ENCODE assay signal across 37 cellular contexts in the genomic region with DNA sequence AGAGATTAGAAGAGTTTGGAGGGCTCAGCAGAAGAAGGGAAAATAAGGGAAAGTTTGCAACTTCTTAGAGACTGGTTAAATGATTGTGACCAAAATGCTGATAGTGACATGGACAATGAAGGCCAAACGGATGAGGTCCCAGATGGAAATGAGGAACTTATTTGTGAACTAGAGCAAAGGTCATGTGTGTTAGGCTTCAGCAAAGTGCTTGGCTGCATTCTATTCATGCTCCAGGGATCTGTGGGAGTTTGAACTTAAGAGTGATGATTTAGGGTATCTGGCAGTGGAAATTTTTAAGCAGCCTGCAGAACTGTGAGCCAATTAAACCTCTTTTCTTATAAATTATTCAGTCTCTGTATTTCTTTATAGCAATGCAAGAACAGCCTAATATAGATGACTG.
"Had no signal": no experiment of that assay in that cellular context is flagged by ENCODE, and none has a peak within 500 bp of the region (broad histone marks: within the 10 kb centered on the region; RNA-seq: fewer than 3 reads in every experiment).

No MANE protein-coding gene starts in this region.

- H3K4me1 ChIP-seq: SJCRH30 had no signal

- H3K4me1 Mint-ChIP-seq: activated B cell treated with CpG ODN at 0.5 μM for 24 hours; activated CD8-positive, alpha-beta memory T cell treated with anti-CD3 and anti-CD28 coated beads, Interleukin-2, amount 10 ng/mL, durations not matched to agents 7 days and 5 days; activated naive CD4-positive, alpha-beta T cell treated with anti-CD3 and anti-CD28 coated beads, Interleukin-2, amount 10 ng/mL, durations not matched to agents 7 days and 5 days; activated naive CD8-positive, alpha-beta T cell treated with anti-CD3 and anti-CD28 coated beads, Interleukin-2, amount 50 U/mL, for 24 hours; central memory CD8-positive, alpha-beta T cell had no signal

- H3K27ac Mint-ChIP-seq: activated B cell treated with CpG ODN at 0.5 μM for 24 hours; activated CD4-positive, alpha-beta memory T cell treated with anti-CD3 and anti-CD28 coated beads for 36 hours; activated CD8-positive, alpha-beta memory T cell treated with anti-CD3 and anti-CD28 coated beads, Interleukin-2, amount 10 ng/mL, durations not matched to agents 7 days and 5 days; activated naive CD4-positive, alpha-beta T cell treated with anti-CD3 and anti-CD28 coated beads, Interleukin-2, amount 10 ng/mL, durations not matched to agents 7 days and 5 days; activated naive CD8-positive, alpha-beta T cell; activated naive CD8-positive, alpha-beta T cell treated with anti-CD3 and anti-CD28 coated beads, Interleukin-2, amount 50 U/mL, for 24 hours had no signal

- H3K27ac ChIP-seq: brain microvascular endothelial cell, PC-9, RWPE1, SJCRH30, SK-N-MC, VCaP had no signal

- H3K36me3 Mint-ChIP-seq: activated CD8-positive, alpha-beta memory T cell treated with anti-CD3 and anti-CD28 coated beads, Interleukin-2, amount 10 ng/mL, durations not matched to agents 7 days and 5 days; activated naive CD4-positive, alpha-beta T cell treated with anti-CD3 and anti-CD28 coated beads, Interleukin-2, amount 10 ng/mL, durations not matched to agents 7 days and 5 days; activated naive CD8-positive, alpha-beta T cell had no signal

- H2AFZ ChIP-seq: PC-9 had no signal

- H3K4me3 Mint-ChIP-seq: activated B cell treated with CpG ODN at 0.5 μM for 24 hours; activated CD4-positive, alpha-beta memory T cell treated with anti-CD3 and anti-CD28 coated beads for 36 hours; activated CD8-positive, alpha-beta memory T cell treated with anti-CD3 and anti-CD28 coated beads, Interleukin-2, amount 10 ng/mL, durations not matched to agents 7 days and 5 days; activated naive CD4-positive, alpha-beta T cell treated with anti-CD3 and anti-CD28 coated beads, Interleukin-2, amount 10 ng/mL, durations not matched to agents 7 days and 5 days; activated naive CD8-positive, alpha-beta T cell; activated naive CD8-positive, alpha-beta T cell treated with anti-CD3 and anti-CD28 coated beads, Interleukin-2, amount 50 U/mL, for 24 hours; central memory CD8-positive, alpha-beta T cell had no signal

- ATAC-seq: activated CD8-positive, alpha-beta memory T cell treated with anti-CD3 and anti-CD28 coated beads, Interleukin-2, amount 10 ng/mL, durations not matched to agents 7 days and 5 days; activated naive CD8-positive, alpha-beta T cell treated with anti-CD3 and anti-CD28 coated beads, Interleukin-2, amount 50 U/mL, for 24 hours had no signal

- H3K9me3 ChIP-seq: MG63 had no signal

- H3K9me3 Mint-ChIP-seq: activated naive CD4-positive, alpha-beta T cell treated with anti-CD3 and anti-CD28 coated beads, Interleukin-2, amount 10 ng/mL, durations not matched to agents 7 days and 5 days; central memory CD8-positive, alpha-beta T cell had no signal

- H3K4me3 ChIP-seq: MG63, PC-9, SJCRH30, SK-N-MC had no signal

- H3K4me2 ChIP-seq: PC-9 had no signal

- H3K27me3 ChIP-seq: brain microvascular endothelial cell, MG63, SJCRH30 had no signal

- H3K36me3 ChIP-seq: brain microvascular endothelial cell, MG63, SJCRH30 had no signal

- DNase-seq: activated B cell treated with CpG ODN at 0.5 μM for 24 hours; activated CD4-positive, alpha-beta memory T cell treated with anti-CD3 and anti-CD28 coated beads for 36 hours; activated CD4-positive, alpha-beta T cell treated with anti-CD3 and anti-CD28 coated beads for 4 hours; activated CD4-positive, alpha-beta T cell treated with anti-CD3 and anti-CD28 coated beads, Interleukin-2, amount 50 U/mL, for 1 hour; activated CD4-positive, CD25-positive, alpha-beta regulatory T cell treated with anti-CD3 and anti-CD28 coated beads, Interleukin-2, amount 50 U/mL, for 72 hours; activated CD8-positive, alpha-beta memory T cell treated with anti-CD3 and anti-CD28 coated beads for 24 hours; activated CD8-positive, alpha-beta memory T cell treated with anti-CD3 and anti-CD28 coated beads, Interleukin-2, amount 10 ng/mL, durations not matched to agents 7 days and 5 days; activated CD8-positive, alpha-beta memory T cell treated with anti-CD3 and anti-CD28 coated beads, Interleukin-2, amount 50 U/mL, for 48 hours; activated effector memory CD4-positive, alpha-beta T cell treated with Interleukin-2 at 50 U/mL for 16 hours; activated naive CD4-positive, alpha-beta T cell treated with anti-CD3 and anti-CD28 coated beads, Interleukin-2, amount 10 ng/mL, durations not matched to agents 7 days and 5 days; activated naive CD8-positive, alpha-beta T cell treated with anti-CD3 and anti-CD28 coated beads, Interleukin-2, amount 50 U/mL, for 24 hours; activated T-cell treated with anti-CD3 and anti-CD28 coated beads, Interleukin-2, amount 50 U/mL, for 48 hours; amniotic stem cell; aorta; brain microvascular endothelial cell; Kasumi-1; KG1; MG63; NCI-H1048; NCI-H1105 treated with DMSO at 0.1 percent for 48 hours; NCI-H1436; NCI-H1694; NCI-H1930; NCI-H2081 treated with DMSO at 0.1 percent for 48 hours; NCI-H345; NCI-H510A; NCI-H526; NCI-H748 treated with DMSO at 0.1 percent for 48 hours; NK-92 treated with Interleukin-12 subunit alpha and Interleukin-12 subunit beta, amount 100 ng/mL, for 24 hours; PC-9; SHP77; SJCRH30 had no signal
